11 cellular contexts compared by ENCODE assay signal in the genomic region with DNA sequence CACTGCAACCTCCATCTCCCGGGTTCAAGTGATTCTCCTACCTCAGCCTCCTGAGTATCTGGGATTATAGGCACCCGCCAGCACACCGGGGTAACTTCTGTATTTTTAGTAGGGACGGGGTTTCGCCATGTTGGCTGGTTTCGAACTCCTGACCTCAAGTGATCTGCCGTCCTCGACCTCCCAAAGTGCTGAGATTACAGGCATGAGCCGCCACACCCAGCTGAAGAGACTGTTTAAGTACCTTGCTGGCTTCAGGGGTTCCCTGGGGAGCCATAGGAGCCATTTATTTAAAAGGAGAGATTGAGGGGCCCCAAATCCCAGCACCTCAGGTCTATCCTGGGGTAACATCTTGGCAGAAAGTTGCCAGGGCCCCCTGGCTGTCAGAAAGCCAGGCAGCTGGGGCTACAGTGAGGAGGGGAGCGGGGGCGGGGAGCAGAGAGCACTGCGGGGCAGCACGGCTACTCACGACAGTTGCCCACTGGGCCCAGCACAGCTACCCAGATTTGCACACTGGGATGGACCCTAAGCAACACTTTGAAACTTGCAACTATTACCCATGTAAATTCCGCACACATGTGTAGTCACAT. TPM values are rescaled to one million over a fixed set of nuclear protein-coding genes. Genes with fewer than 3 reads are reported as not detected.
DNase-seq lines count a peak whose midpoint lies in the region; ATAC-seq and TF ChIP-seq lines count a peak whose summit lies in the region.
"Had no signal": no experiment of that assay in that cellular context is flagged by ENCODE, and none has a peak within 500 bp of the region (broad histone marks: within the 10 kb centered on the region; RNA-seq: fewer than 3 reads in every experiment).

No MANE protein-coding gene starts in this region.

- H3K4me3 ChIP-seq in MM.1S (ENCODE audit: low read length) (peak overlapping the region; percentile 74), gastrocnemius medialis (no peak overlapping the region), tibial artery (peak overlapping the region in 1 of 2 donors; percentile 46)

- H3K9me3 Mint-ChIP-seq in activated CD4-positive, alpha-beta T cell treated with anti-CD3 and anti-CD28 coated beads, Interleukin-2, amount 10 ng/mL, durations not matched to agents 24 days and 14 days: no peaks in the 10 kb centered on the region
- no peaks in the 10 kb centered on the region for H3K9me3 Mint-ChIP-seq in central memory CD8-positive, alpha-beta T cell
- H3K9me3 Mint-ChIP-seq: nephron had no signal

- H3K4me3 Mint-ChIP-seq in activated CD4-positive, alpha-beta T cell treated with anti-CD3 and anti-CD28 coated beads, Interleukin-2, amount 10 ng/mL, durations not matched to agents 24 days and 14 days: peak overlapping the region; percentile 83
- peak overlapping the region; percentile 78 for H3K4me3 Mint-ChIP-seq in central memory CD8-positive, alpha-beta T cell

- H3K9me2 ChIP-seq in MM.1S (replicated peaks; ENCODE audit: insufficient read depth, low read length): no peaks in the 10 kb centered on the region

- intact Hi-C loops in activated CD4-positive, alpha-beta T cell treated with anti-CD3 and anti-CD28 coated beads, Interleukin-2, amount 10 ng/mL, durations not matched to agents 24 days and 14 days (cut with micrococcal nuclease): loop anchor here (1.0 kb wide), 1 partner anchor 33 kb away; the partner anchor contains the start of gene CYBA
- intact Hi-C loops in gastrocnemius medialis (cut with DNase I; ENCODE audit: low total_unique reads): no loop called here
- intact Hi-C loops in tibial artery (cut with DNase I; ENCODE audit: low total_unique reads): no loop called here

- TF ChIP-seq CTCF in MM.1S (IDR thresholded peaks at IDR 0.05; ENCODE audit: low read length) (no peak), gastrocnemius medialis (IDR thresholded peaks at IDR 0.05 in 4 of 5, conservative IDR thresholded peaks at IDR 0.05 in 1 of 5) (no peak), tibial artery (IDR thresholded peaks at IDR 0.05) (no peak)

- no peak overlapping the region for H2AFZ ChIP-seq in MM.1S (ENCODE audit: low read length)

- peaks cover 3% of the 10 kb centered on the region for H3K36me3 Mint-ChIP-seq in activated CD4-positive, alpha-beta T cell treated with anti-CD3 and anti-CD28 coated beads, Interleukin-2, amount 10 ng/mL, durations not matched to agents 24 days and 14 days (ENCODE audit: low read depth)
- H3K36me3 Mint-ChIP-seq in central memory CD8-positive, alpha-beta T cell (ENCODE audit: insufficient read depth): peaks cover 15% of the 10 kb centered on the region

- peaks cover 35% of the 10 kb centered on the region for H3K4me1 Mint-ChIP-seq in activated CD4-positive, alpha-beta T cell treated with anti-CD3 and anti-CD28 coated beads, Interleukin-2, amount 10 ng/mL, durations not matched to agents 24 days and 14 days
- peaks cover 13% of the 10 kb centered on the region for H3K4me1 Mint-ChIP-seq in central memory CD8-positive, alpha-beta T cell
- H3K4me1 Mint-ChIP-seq: nephron had no signal

- ATAC-seq in central memory CD8-positive, alpha-beta T cell (replicated peaks; ENCODE audit: extremely low read depth, poor library complexity, severe bottlenecking): no peak
- ATAC-seq in gastrocnemius medialis (no peak), HG02884 (IDR thresholded peaks at IDR 0.05; ENCODE audit: unreplicated experiment) (no peak)

- peak overlapping the region; percentile 68 for H3K9ac ChIP-seq in MM.1S (ENCODE audit: low read length)

- H3K4me1 ChIP-seq in MM.1S (ENCODE audit: low read length) (peaks cover 23% of the 10 kb centered on the region), gastrocnemius medialis (peaks cover 16 to 31% of the 10 kb centered on the region in 2 donors), tibial artery (peaks cover 0 to 22% (median 19%) of the 10 kb centered on the region in 4 donors)

- H3K9me3 ChIP-seq in MM.1S (replicated peaks; ENCODE audit: insufficient read depth, low read length) (no peaks in the 10 kb centered on the region), gastrocnemius medialis (no peaks in the 10 kb centered on the region), tibial artery (no peaks in the 10 kb centered on the region)

- H3F3A ChIP-seq in MM.1S (ENCODE audit: insufficient read depth, low read length): peaks cover 27% of the 10 kb centered on the region

- no peak for TF ChIP-seq POLR2A in gastrocnemius medialis (IDR thresholded peaks at IDR 0.05)

- in situ Hi-C loops in gastrocnemius medialis (cut with MboI; ENCODE audit: low sequenced_read_pairs in 4 of 4): no loop called here

- H3K27ac ChIP-seq in MM.1S (ENCODE audit: low read length) (peak overlapping the region; percentile 75; the same call in 1 of the 2 replicates), gastrocnemius medialis (peak overlapping the region in 3 of 4 donors; percentile 43 to 96 (median 82)), tibial artery (no peak overlapping the region)

- no peaks in the 10 kb centered on the region for H4K20me1 ChIP-seq in MM.1S (ENCODE audit: insufficient read depth, low read length)

- H3K27me3 ChIP-seq in MM.1S (replicated peaks; ENCODE audit: insufficient read depth, low read length): no peaks in the 10 kb centered on the region
- no peaks in the 10 kb centered on the region for H3K27me3 ChIP-seq in gastrocnemius medialis
- peaks cover 2 to 88% of the 10 kb centered on the region in 2 donors for H3K27me3 ChIP-seq in tibial artery

- no peak overlapping the region for H3K27ac Mint-ChIP-seq in activated CD4-positive, alpha-beta T cell treated with anti-CD3 and anti-CD28 coated beads, Interleukin-2, amount 10 ng/mL, durations not matched to agents 24 days and 14 days
- H3K27ac Mint-ChIP-seq in central memory CD8-positive, alpha-beta T cell (ENCODE audit: low read depth): no peak overlapping the region
- H3K27ac Mint-ChIP-seq: nephron had no signal

- H3K79me2 ChIP-seq in MM.1S (ENCODE audit: low read length): peaks cover 8% of the 10 kb centered on the region; the same call in 1 of the 2 replicates

- peak overlapping the region; percentile 84; the same call in 1 of the 2 replicates for H3K4me2 ChIP-seq in MM.1S (ENCODE audit: low read depth, low read length)

- no peak for DNase-seq in activated CD4-positive, alpha-beta T cell treated with anti-CD3 and anti-CD28 coated beads, Interleukin-2, amount 10 ng/mL, durations not matched to agents 24 days and 14 days
- no peak for DNase-seq in activated CD4-positive, alpha-beta T cell treated with anti-CD3 and anti-CD28 coated beads for 1 hour
- DNase-seq in MM.1S: no peak
- no peak for DNase-seq in central memory CD8-positive, alpha-beta T cell (ENCODE audit: low spot score in 2 of 2)
- no peak for DNase-seq in gastrocnemius medialis
- DNase-seq in tibial artery: no peak
- DNase-seq in iPS-NIHi7 (ENCODE audit: extremely low spot score): no peak
- DNase-seq: central memory CD4-positive, alpha-beta T cell had no signal

- H3K27me3 Mint-ChIP-seq in activated CD4-positive, alpha-beta T cell treated with anti-CD3 and anti-CD28 coated beads, Interleukin-2, amount 10 ng/mL, durations not matched to agents 24 days and 14 days: no peaks in the 10 kb centered on the region
- no peaks in the 10 kb centered on the region for H3K27me3 Mint-ChIP-seq in central memory CD8-positive, alpha-beta T cell

- H3K36me3 ChIP-seq in MM.1S (replicated peaks; ENCODE audit: insufficient read depth, low read length) (no peaks in the 10 kb centered on the region), gastrocnemius medialis (no peaks in the 10 kb centered on the region), tibial artery (no peaks in the 10 kb centered on the region)

RNA-seq across cellular contexts. Expression of gene SNAI3, which starts 1.6 kb away (rescaled TPM):
- 3.0 and 3.3 TPM in 2 replicates for total RNA-seq in activated CD4-positive, alpha-beta T cell treated with anti-CD3 and anti-CD28 coated beads, Interleukin-2, amount 10 ng/mL, durations not matched to agents 24 days and 14 days
- total RNA-seq in gastrocnemius medialis: 1 to 10 TPM; 1.2 to 2.2 (median 1.6) TPM
- total RNA-seq: MCF 10A had no signal

RNA-seq across cellular contexts. Expression of gene RNF166, which starts 21.5 kb away (rescaled TPM):
- 47.3 and 49.7 TPM in 2 replicates for total RNA-seq in activated CD4-positive, alpha-beta T cell treated with anti-CD3 and anti-CD28 coated beads, Interleukin-2, amount 10 ng/mL, durations not matched to agents 24 days and 14 days
- total RNA-seq in gastrocnemius medialis: 10 to 100 TPM; 22.9 to 32.5 (median 26.1) TPM

RNA-seq across cellular contexts. Expression of gene CTU2, which starts 21.6 kb away (rescaled TPM):
- total RNA-seq in activated CD4-positive, alpha-beta T cell treated with anti-CD3 and anti-CD28 coated beads, Interleukin-2, amount 10 ng/mL, durations not matched to agents 24 days and 14 days: 68.8 and 69.9 TPM in 2 replicates
- total RNA-seq in gastrocnemius medialis: 10 to 100 TPM; 11.1 to 17.7 (median 14.1) TPM

RNA-seq across cellular contexts. Expression of gene MVD, which starts 21.8 kb away (rescaled TPM):
- 95.7 and 102 TPM in 2 replicates for total RNA-seq in activated CD4-positive, alpha-beta T cell treated with anti-CD3 and anti-CD28 coated beads, Interleukin-2, amount 10 ng/mL, durations not matched to agents 24 days and 14 days
- 10 to 100 TPM in 3 of 4 donors, 1 to 10 TPM in 1; 9.0 to 16.3 (median 13.4) TPM for total RNA-seq in gastrocnemius medialis

RNA-seq across cellular contexts. Expression of gene CYBA, which starts 33.8 kb away (rescaled TPM):
- 222 and 228 TPM in 2 replicates for total RNA-seq in activated CD4-positive, alpha-beta T cell treated with anti-CD3 and anti-CD28 coated beads, Interleukin-2, amount 10 ng/mL, durations not matched to agents 24 days and 14 days
- 10 to 100 TPM in 3 of 4 donors, 1 to 10 TPM in 1; 5.1 to 33.2 (median 28.7) TPM for total RNA-seq in gastrocnemius medialis

Comparison
In these comparisons a context has a peak if more than half of its experiments do, and no peak if none do; other contexts are left out.
1. H3K27ac ChIP-seq: peak in MM.1S (single experiment) and gastrocnemius medialis (3 of 4); none in tibial artery (0 of 2).